In genomic region chr11:78573271-78574035, GRCh38 we compare ENCODE assay signal across 8 cellular contexts. TPM values are rescaled to one million over a fixed set of nuclear protein-coding genes. Genes with fewer than 3 reads are reported as not detected.
A peak's percentile ranks its signal among the peaks of the same experiment; 100 is the strongest.
DNase-seq lines count a peak whose midpoint lies in the region; ATAC-seq and TF ChIP-seq lines count a peak whose summit lies in the region.

No MANE protein-coding gene starts in this region.

- H3K36me3 Mint-ChIP-seq in activated T-cell treated with anti-CD3 and anti-CD28 coated beads, Interleukin-2, amount 50 U/mL, for 24 hours (ENCODE audit: low read depth), result peaks cover 47% of the 10 kb centered on the region
- H3K36me3 Mint-ChIP-seq in activated naive CD8-positive, alpha-beta T cell treated with anti-CD3 and anti-CD28 coated beads for 36 hours, result peaks cover 19% of the 10 kb centered on the region

- no peak overlapping the region for H3K27ac ChIP-seq in thymus (ENCODE audit: low read depth)

- peak overlapping the region; percentile 97 for H3K27ac Mint-ChIP-seq in activated T-cell treated with anti-CD3 and anti-CD28 coated beads, Interleukin-2, amount 50 U/mL, for 24 hours
- H3K27ac Mint-ChIP-seq in activated naive CD8-positive, alpha-beta T cell treated with anti-CD3 and anti-CD28 coated beads for 36 hours, result peak overlapping the region; percentile 96

- H3K4me1 ChIP-seq in thymus (ENCODE audit: control insufficient read depth, insufficient read depth, low read length), result peaks cover 14% of the 10 kb centered on the region

- H3K27me3 ChIP-seq in kidney epithelial cell (ENCODE audit: control insufficient read depth, insufficient read depth, low read length) (no peaks in the 10 kb centered on the region), thymus (ENCODE audit: control insufficient read depth, insufficient read depth) (no peaks in the 10 kb centered on the region)

- peak overlapping the region; percentile 97 for H3K4me3 Mint-ChIP-seq in activated T-cell treated with anti-CD3 and anti-CD28 coated beads, Interleukin-2, amount 50 U/mL, for 24 hours
- H3K4me3 Mint-ChIP-seq in activated naive CD8-positive, alpha-beta T cell treated with anti-CD3 and anti-CD28 coated beads for 36 hours, result peak overlapping the region; percentile 94

- H3K4me3 ChIP-seq in kidney epithelial cell (ENCODE audit: low read depth, low read length) (peak overlapping the region; percentile 89), thymus (ENCODE audit: low read length) (peak overlapping the region; percentile 60)

- 33% methylated on average over 8 of the region's 8 CpGs for WGBS in thymus

- no peak for TF ChIP-seq CTCF in kidney epithelial cell (IDR thresholded peaks at IDR 0.05; ENCODE audit: insufficient read depth, low read length, poor library complexity, severe bottlenecking)

- H3K36me3 ChIP-seq in kidney epithelial cell (ENCODE audit: control insufficient read depth, insufficient read depth, low read length), result no peaks in the 10 kb centered on the region
- no peaks in the 10 kb centered on the region for H3K36me3 ChIP-seq in thymus (ENCODE audit: control insufficient read depth, insufficient read depth)

- H3K9me3 Mint-ChIP-seq in activated T-cell treated with anti-CD3 and anti-CD28 coated beads, Interleukin-2, amount 50 U/mL, for 24 hours, result no peaks in the 10 kb centered on the region
- no peaks in the 10 kb centered on the region for H3K9me3 Mint-ChIP-seq in activated naive CD8-positive, alpha-beta T cell treated with anti-CD3 and anti-CD28 coated beads for 36 hours

- no peak for ATAC-seq in HG03460 (IDR thresholded peaks at IDR 0.05; ENCODE audit: unreplicated experiment)
- no peak for ATAC-seq in HG02840 (IDR thresholded peaks at IDR 0.05; ENCODE audit: low FRiP score, unreplicated experiment)

- H3K27me3 Mint-ChIP-seq in activated T-cell treated with anti-CD3 and anti-CD28 coated beads, Interleukin-2, amount 50 U/mL, for 24 hours, result no peaks in the 10 kb centered on the region
- no peaks in the 10 kb centered on the region for H3K27me3 Mint-ChIP-seq in activated naive CD8-positive, alpha-beta T cell treated with anti-CD3 and anti-CD28 coated beads for 36 hours

- peaks cover 34% of the 10 kb centered on the region for H3K4me1 Mint-ChIP-seq in activated T-cell treated with anti-CD3 and anti-CD28 coated beads, Interleukin-2, amount 50 U/mL, for 24 hours (ENCODE audit: low read depth)
- H3K4me1 Mint-ChIP-seq in activated naive CD8-positive, alpha-beta T cell treated with anti-CD3 and anti-CD28 coated beads for 36 hours, result peaks cover 17% of the 10 kb centered on the region

- no peak for DNase-seq in activated T-cell treated with anti-CD3 and anti-CD28 coated beads, Interleukin-2, amount 50 U/mL, for 24 hours
- DNase-seq in activated T-cell treated with anti-CD3 and anti-CD28 coated beads, Interleukin-2, amount 50 U/mL, for 1 hour, result no peak
- no peak for DNase-seq in activated naive CD8-positive, alpha-beta T cell treated with anti-CD3 and anti-CD28 coated beads for 36 hours
- no peak for DNase-seq in kidney epithelial cell (ENCODE audit: low read depth)
- no peak for DNase-seq in midbrain (lab: John Stamatoyannopoulos, UW)

- H3K9me3 ChIP-seq in thymus (ENCODE audit: control insufficient read depth), result no peaks in the 10 kb centered on the region

RNA-seq across cellular contexts. Expression of gene NARS2, which starts 1.2 kb away (rescaled TPM):
- total RNA-seq in activated naive CD8-positive, alpha-beta T cell treated with anti-CD3 and anti-CD28 coated beads for 36 hours, result 10 to 100 TPM; 25.7 to 32.3 TPM
- total RNA-seq in kidney epithelial cell, result 16.7 and 25.5 TPM in 2 replicates
- polyA plus RNA-seq in thymus, result 30.1 TPM
